ENCODE assay signal across 3 cellular contexts in genomic region chr13:71580614-71581013, GRCh38.
"Had no signal": no experiment of that assay in that cellular context is flagged by ENCODE, and none has a peak within 500 bp of the region (broad histone marks: within the 10 kb centered on the region; RNA-seq: fewer than 3 reads in every experiment).

No MANE protein-coding gene starts in this region.

- DNase-seq: GDM1, GF-D8 had no signal

- H3K4me3 ChIP-seq: GM12878 had no signal

- ATAC-seq: GM12878 had no signal
